In genomic region chr1:154258784-154259183, GRCh38 we compare ENCODE assay signal across 22 cellular contexts. TPM values are rescaled to one million over a fixed set of nuclear protein-coding genes. Genes with fewer than 3 reads are reported as not detected.
DNase-seq lines count a peak whose midpoint lies in the region; ATAC-seq and TF ChIP-seq lines count a peak whose summit lies in the region.
"Had no signal": no experiment of that assay in that cellular context is flagged by ENCODE, and none has a peak within 500 bp of the region (broad histone marks: within the 10 kb centered on the region; RNA-seq: fewer than 3 reads in every experiment).

No MANE protein-coding gene starts in this region.

- H3K4me3 ChIP-seq in naive thymus-derived CD4-positive, alpha-beta T cell (ENCODE audit: low read length) = no peak overlapping the region
- H3K4me3 ChIP-seq in breast epithelium = no peak overlapping the region
- H3K4me3 ChIP-seq: BLaER1 treated with 17β-estradiol and CSF1 and Interleukin-3, amounts not matched to agents 10 nM and 100 nM; GM23338; MG63 had no signal

- ATAC-seq in activated naive CD8-positive, alpha-beta T cell treated with anti-CD3 and anti-CD28 coated beads, Interleukin-2, amount 50 U/mL, for 24 hours = no peak
- no peak for ATAC-seq in naive thymus-derived CD4-positive, alpha-beta T cell
- no peak for ATAC-seq in GM18868 (IDR thresholded peaks at IDR 0.05; ENCODE audit: unreplicated experiment)
- ATAC-seq: GM23338 had no signal

- peaks cover 13% of the 10 kb centered on the region for H3K4me1 Mint-ChIP-seq in activated CD4-positive, alpha-beta memory T cell treated with anti-CD3 and anti-CD28 coated beads for 36 hours (ENCODE audit: low read depth)
- H3K4me1 Mint-ChIP-seq in activated CD4-positive, alpha-beta memory T cell treated with anti-CD3 and anti-CD28 coated beads, Interleukin-2, amount 10 ng/mL, durations not matched to agents 7 days and 5 days = peaks cover 8% of the 10 kb centered on the region
- peaks cover 25% of the 10 kb centered on the region for H3K4me1 Mint-ChIP-seq in activated naive CD8-positive, alpha-beta T cell treated with anti-CD3 and anti-CD28 coated beads, Interleukin-2, amount 50 U/mL, for 24 hours
- peaks cover 21% of the 10 kb centered on the region for H3K4me1 Mint-ChIP-seq in activated naive CD8-positive, alpha-beta T cell treated with anti-CD3 and anti-CD28 coated beads for 36 hours
- H3K4me1 Mint-ChIP-seq in naive thymus-derived CD4-positive, alpha-beta T cell = peaks cover 3 to 21% (median 15%) of the 10 kb centered on the region in 7 donors
- H3K4me1 Mint-ChIP-seq: GM23338, H9 had no signal

- peak overlapping the region; percentile 34 for H3K27ac Mint-ChIP-seq in activated CD4-positive, alpha-beta memory T cell treated with anti-CD3 and anti-CD28 coated beads for 36 hours
- no peak overlapping the region for H3K27ac Mint-ChIP-seq in activated CD4-positive, alpha-beta memory T cell treated with anti-CD3 and anti-CD28 coated beads, Interleukin-2, amount 10 ng/mL, durations not matched to agents 7 days and 5 days
- peak overlapping the region; percentile 24 for H3K27ac Mint-ChIP-seq in activated naive CD8-positive, alpha-beta T cell treated with anti-CD3 and anti-CD28 coated beads, Interleukin-2, amount 50 U/mL, for 24 hours
- H3K27ac Mint-ChIP-seq in activated naive CD8-positive, alpha-beta T cell treated with anti-CD3 and anti-CD28 coated beads for 36 hours = no peak overlapping the region
- peak overlapping the region in 2 of 9 donors; percentile 15 to 80 for H3K27ac Mint-ChIP-seq in naive thymus-derived CD4-positive, alpha-beta T cell
- H3K27ac Mint-ChIP-seq: CD4-positive, alpha-beta T cell; GM23338; H9 had no signal

- H3K4me3 Mint-ChIP-seq in activated CD4-positive, alpha-beta memory T cell treated with anti-CD3 and anti-CD28 coated beads for 36 hours = no peak overlapping the region
- H3K4me3 Mint-ChIP-seq in activated CD4-positive, alpha-beta memory T cell treated with anti-CD3 and anti-CD28 coated beads, Interleukin-2, amount 10 ng/mL, durations not matched to agents 7 days and 5 days = no peak overlapping the region
- no peak overlapping the region for H3K4me3 Mint-ChIP-seq in activated naive CD8-positive, alpha-beta T cell treated with anti-CD3 and anti-CD28 coated beads, Interleukin-2, amount 50 U/mL, for 24 hours
- H3K4me3 Mint-ChIP-seq in activated naive CD8-positive, alpha-beta T cell treated with anti-CD3 and anti-CD28 coated beads for 36 hours = no peak overlapping the region
- H3K4me3 Mint-ChIP-seq in naive thymus-derived CD4-positive, alpha-beta T cell = no peak overlapping the region
- H3K4me3 Mint-ChIP-seq: CD4-positive, alpha-beta T cell; GM23338; H9 had no signal

- no peak for DNase-seq in activated CD4-positive, alpha-beta memory T cell treated with anti-CD3 and anti-CD28 coated beads for 36 hours
- DNase-seq in activated CD4-positive, alpha-beta memory T cell treated with anti-CD3 and anti-CD28 coated beads, Interleukin-2, amount 10 ng/mL, durations not matched to agents 7 days and 5 days = no peak
- DNase-seq in activated naive CD8-positive, alpha-beta T cell treated with anti-CD3 and anti-CD28 coated beads, Interleukin-2, amount 50 U/mL, for 24 hours = no peak
- DNase-seq in activated naive CD8-positive, alpha-beta T cell treated with anti-CD3 and anti-CD28 coated beads for 36 hours = no peak
- no peak for DNase-seq in naive thymus-derived CD4-positive, alpha-beta T cell
- no peak for DNase-seq in breast epithelium (ENCODE audit: low spot score in 2 of 2)
- DNase-seq: AML-193; CD4-positive, alpha-beta T cell; COR-L47; DMS53; H9; KG1; MG63; NCI-H2029; NCI-H446; NCI-H524 treated with DMSO at 0.1 percent for 48 hours; NCI-H774; SIG-M5 had no signal

- TF ChIP-seq CTCF in breast epithelium (IDR thresholded peaks at IDR 0.05) = no peak

- H3K9me3 Mint-ChIP-seq in activated CD4-positive, alpha-beta memory T cell treated with anti-CD3 and anti-CD28 coated beads for 36 hours = no peaks in the 10 kb centered on the region
- no peaks in the 10 kb centered on the region for H3K9me3 Mint-ChIP-seq in activated CD4-positive, alpha-beta memory T cell treated with anti-CD3 and anti-CD28 coated beads, Interleukin-2, amount 10 ng/mL, durations not matched to agents 7 days and 5 days
- no peaks in the 10 kb centered on the region for H3K9me3 Mint-ChIP-seq in activated naive CD8-positive, alpha-beta T cell treated with anti-CD3 and anti-CD28 coated beads, Interleukin-2, amount 50 U/mL, for 24 hours
- no peaks in the 10 kb centered on the region for H3K9me3 Mint-ChIP-seq in activated naive CD8-positive, alpha-beta T cell treated with anti-CD3 and anti-CD28 coated beads for 36 hours
- peaks cover 0 to 4% (median 0%) of the 10 kb centered on the region in 11 donors for H3K9me3 Mint-ChIP-seq in naive thymus-derived CD4-positive, alpha-beta T cell
- H3K9me3 Mint-ChIP-seq: CD4-positive, alpha-beta T cell; GM23338; H9 had no signal

- H3K27me3 ChIP-seq in naive thymus-derived CD4-positive, alpha-beta T cell (ENCODE audit: control insufficient read depth in 2 of 2, insufficient read depth in 2 of 2, low read length in 2 of 2) = no peaks in the 10 kb centered on the region
- no peaks in the 10 kb centered on the region for H3K27me3 ChIP-seq in breast epithelium
- H3K27me3 ChIP-seq: BLaER1 treated with 17β-estradiol and CSF1 and Interleukin-3, amounts not matched to agents 10 nM and 100 nM; MG63 had no signal

- H3K9me3 ChIP-seq in naive thymus-derived CD4-positive, alpha-beta T cell (ENCODE audit: control insufficient read depth in 2 of 3, low read length in 3 of 3) = no peaks in the 10 kb centered on the region
- no peaks in the 10 kb centered on the region for H3K9me3 ChIP-seq in breast epithelium
- H3K9me3 ChIP-seq: BLaER1 treated with 17β-estradiol and CSF1 and Interleukin-3, amounts not matched to agents 10 nM and 100 nM; MG63 had no signal

- TF ChIP-seq POLR2A in breast epithelium (IDR thresholded peaks at IDR 0.05) = no peak

- intact Hi-C loops in activated CD4-positive, alpha-beta memory T cell treated with anti-CD3 and anti-CD28 coated beads for 36 hours (cut with micrococcal nuclease) = no loop called here
- intact Hi-C loops in naive thymus-derived CD4-positive, alpha-beta T cell (cut with micrococcal nuclease) = no loop called here
- intact Hi-C loops in breast epithelium (cut with DNase I; ENCODE audit: low total_unique reads) = no loop called here

- peaks cover 0 to 2% of the 10 kb centered on the region in 2 donors for H3K4me1 ChIP-seq in naive thymus-derived CD4-positive, alpha-beta T cell (ENCODE audit: control insufficient read depth in 2 of 2, insufficient read depth in 2 of 2, low read length in 2 of 2)
- no peaks in the 10 kb centered on the region for H3K4me1 ChIP-seq in breast epithelium
- H3K4me1 ChIP-seq: BLaER1 treated with 17β-estradiol and CSF1 and Interleukin-3, amounts not matched to agents 10 nM and 100 nM had no signal

- peak overlapping the region; percentile 6 for H3K27ac ChIP-seq in naive thymus-derived CD4-positive, alpha-beta T cell (ENCODE audit: low read depth, low read length)
- no peak overlapping the region for H3K27ac ChIP-seq in breast epithelium
- H3K27ac ChIP-seq: BLaER1 treated with 17β-estradiol and CSF1 and Interleukin-3, amounts not matched to agents 10 nM and 100 nM had no signal

- H3K36me3 ChIP-seq in naive thymus-derived CD4-positive, alpha-beta T cell (ENCODE audit: control insufficient read depth in 2 of 3, insufficient read depth in 3 of 3, low read length in 3 of 3) = peaks cover 43 to 100% (median 78%) of the 10 kb centered on the region in 3 experiments
- peaks cover 20% of the 10 kb centered on the region for H3K36me3 ChIP-seq in breast epithelium

- H3K27me3 Mint-ChIP-seq in activated CD4-positive, alpha-beta memory T cell treated with anti-CD3 and anti-CD28 coated beads for 36 hours = no peaks in the 10 kb centered on the region
- no peaks in the 10 kb centered on the region for H3K27me3 Mint-ChIP-seq in activated CD4-positive, alpha-beta memory T cell treated with anti-CD3 and anti-CD28 coated beads, Interleukin-2, amount 10 ng/mL, durations not matched to agents 7 days and 5 days
- H3K27me3 Mint-ChIP-seq in activated naive CD8-positive, alpha-beta T cell treated with anti-CD3 and anti-CD28 coated beads, Interleukin-2, amount 50 U/mL, for 24 hours = no peaks in the 10 kb centered on the region
- no peaks in the 10 kb centered on the region for H3K27me3 Mint-ChIP-seq in activated naive CD8-positive, alpha-beta T cell treated with anti-CD3 and anti-CD28 coated beads for 36 hours
- no peaks in the 10 kb centered on the region for H3K27me3 Mint-ChIP-seq in naive thymus-derived CD4-positive, alpha-beta T cell
- H3K27me3 Mint-ChIP-seq: CD4-positive, alpha-beta T cell had no signal

- H3K36me3 Mint-ChIP-seq in activated CD4-positive, alpha-beta memory T cell treated with anti-CD3 and anti-CD28 coated beads for 36 hours = peaks cover 59% of the 10 kb centered on the region
- peaks cover 92% of the 10 kb centered on the region for H3K36me3 Mint-ChIP-seq in activated CD4-positive, alpha-beta memory T cell treated with anti-CD3 and anti-CD28 coated beads, Interleukin-2, amount 10 ng/mL, durations not matched to agents 7 days and 5 days (ENCODE audit: low read depth)
- H3K36me3 Mint-ChIP-seq in activated naive CD8-positive, alpha-beta T cell treated with anti-CD3 and anti-CD28 coated beads, Interleukin-2, amount 50 U/mL, for 24 hours (ENCODE audit: low read depth) = peaks cover 86% of the 10 kb centered on the region
- peaks cover 58% of the 10 kb centered on the region for H3K36me3 Mint-ChIP-seq in activated naive CD8-positive, alpha-beta T cell treated with anti-CD3 and anti-CD28 coated beads for 36 hours
- H3K36me3 Mint-ChIP-seq in naive thymus-derived CD4-positive, alpha-beta T cell = peaks cover 30 to 82% (median 42%) of the 10 kb centered on the region in 5 donors

- POLR2A ChIA-PET in activated CD4-positive, alpha-beta memory T cell treated with anti-CD3 and anti-CD28 coated beads for 36 hours (lab: Charles Lee) = interaction anchor here (0.6 to 0.9 kb wide), 3 partner anchors 86 to 127 kb away, joined by 3 to 4 read pairs (median 4); no protein-coding TSS in a partner anchor
- POLR2A ChIA-PET in activated CD4-positive, alpha-beta memory T cell treated with anti-CD3 and anti-CD28 coated beads, Interleukin-2, amount 10 ng/mL, durations not matched to agents 7 days and 5 days (lab: Charles Lee) = interaction anchor here (0.6 to 1.0 kb wide), 3 partner anchors 38 to 98 kb away, joined by 3 read pairs; partner anchors contain the start of gene UBAP2L
- POLR2A ChIA-PET in naive thymus-derived CD4-positive, alpha-beta T cell (lab: Charles Lee) = interaction anchor here (0.6 to 1.1 kb wide), 3 partner anchors 13 to 691 kb away, joined by 4 to 6 read pairs (median 4); partner anchors contain the start of gene HAX1

- CTCF ChIA-PET in activated CD4-positive, alpha-beta memory T cell treated with anti-CD3 and anti-CD28 coated beads for 36 hours (lab: Charles Lee) = interaction anchor here (0.7 to 1.9 kb wide), 4 partner anchors 13 to 1959 kb away, joined by 4 to 9 read pairs (median 6); partner anchors contain the start of gene HAX1
- CTCF ChIA-PET in activated CD4-positive, alpha-beta memory T cell treated with anti-CD3 and anti-CD28 coated beads, Interleukin-2, amount 10 ng/mL, durations not matched to agents 7 days and 5 days (lab: Charles Lee) = interaction anchor here (0.6 to 2.9 kb wide), 6 partner anchors 13 to 275 kb away, joined by 3 to 10 read pairs (median 3); no protein-coding TSS in a partner anchor
- CTCF ChIA-PET in naive thymus-derived CD4-positive, alpha-beta T cell (lab: Charles Lee) = interaction anchor here (0.5 to 0.6 kb wide), 4 partner anchors 15 to 783 kb away, joined by 3 to 7 read pairs (median 4); no protein-coding TSS in a partner anchor

RNA-seq across cellular contexts. Expression of gene HAX1, which starts 13.6 kb away (rescaled TPM):
- total RNA-seq in activated CD4-positive, alpha-beta memory T cell treated with anti-CD3 and anti-CD28 coated beads for 36 hours = 100 to 1,000 TPM; 168 to 169 TPM
- total RNA-seq in activated CD4-positive, alpha-beta memory T cell treated with anti-CD3 and anti-CD28 coated beads, Interleukin-2, amount 10 ng/mL, durations not matched to agents 7 days and 5 days = 100 to 1,000 TPM; 141 to 142 TPM
- 100 to 1,000 TPM; 167 to 181 TPM for total RNA-seq in activated naive CD8-positive, alpha-beta T cell treated with anti-CD3 and anti-CD28 coated beads for 36 hours
- total RNA-seq in naive thymus-derived CD4-positive, alpha-beta T cell = 100 to 1,000 TPM in 3 of 5 experiments, 10 to 100 TPM in 2; 71.9 to 111 (median 104) TPM
- 100 to 1,000 TPM; 198 to 201 TPM for polyA plus RNA-seq in naive thymus-derived CD4-positive, alpha-beta T cell
- total RNA-seq in breast epithelium = 100 to 1,000 TPM; 108 to 125 (median 120) TPM

RNA-seq across cellular contexts. Expression of gene UBAP2L, which starts 38.0 kb away (rescaled TPM):
- total RNA-seq in activated CD4-positive, alpha-beta memory T cell treated with anti-CD3 and anti-CD28 coated beads for 36 hours = 100 to 1,000 TPM; 180 to 183 TPM
- 100 to 1,000 TPM; 155 to 157 TPM for total RNA-seq in activated CD4-positive, alpha-beta memory T cell treated with anti-CD3 and anti-CD28 coated beads, Interleukin-2, amount 10 ng/mL, durations not matched to agents 7 days and 5 days
- total RNA-seq in activated naive CD8-positive, alpha-beta T cell treated with anti-CD3 and anti-CD28 coated beads for 36 hours = 100 to 1,000 TPM; 247 to 266 TPM
- total RNA-seq in naive thymus-derived CD4-positive, alpha-beta T cell = 100 to 1,000 TPM; 183 to 235 (median 189) TPM
- 10 to 100 TPM; 49.4 to 79.0 TPM for polyA plus RNA-seq in naive thymus-derived CD4-positive, alpha-beta T cell
- 10 to 100 TPM; 64.8 to 79.3 (median 70.1) TPM for total RNA-seq in breast epithelium

RNA-seq across cellular contexts. Expression of gene CFAP141, which starts 52.7 kb away (rescaled TPM):
- not detected for total RNA-seq in activated CD4-positive, alpha-beta memory T cell treated with anti-CD3 and anti-CD28 coated beads for 36 hours
- total RNA-seq in activated CD4-positive, alpha-beta memory T cell treated with anti-CD3 and anti-CD28 coated beads, Interleukin-2, amount 10 ng/mL, durations not matched to agents 7 days and 5 days = not detected
- not detected for total RNA-seq in activated naive CD8-positive, alpha-beta T cell treated with anti-CD3 and anti-CD28 coated beads for 36 hours
- not detected for total RNA-seq in naive thymus-derived CD4-positive, alpha-beta T cell
- not detected for polyA plus RNA-seq in naive thymus-derived CD4-positive, alpha-beta T cell
- total RNA-seq in breast epithelium = not detected
- total RNA-seq: A172; CD4-positive, alpha-beta T cell; GM23338; H9 had no signal
- polyA plus RNA-seq: GM23338 had no signal

Comparison
In these comparisons a context has a peak if more than half of its experiments do, and no peak if none do; other contexts are left out.
1. H3K27ac Mint-ChIP-seq: peak in activated CD4-positive, alpha-beta memory T cell treated with anti-CD3 and anti-CD28 coated beads for 36 hours (single experiment) and activated naive CD8-positive, alpha-beta T cell treated with anti-CD3 and anti-CD28 coated beads, Interleukin-2, amount 50 U/mL, for 24 hours (single experiment); none in activated CD4-positive, alpha-beta memory T cell treated with anti-CD3 and anti-CD28 coated beads, Interleukin-2, amount 10 ng/mL, durations not matched to agents 7 days and 5 days (single experiment) and activated naive CD8-positive, alpha-beta T cell treated with anti-CD3 and anti-CD28 coated beads for 36 hours (single experiment).